ENCODE assay signal across 24 cellular contexts in the genomic region with DNA sequence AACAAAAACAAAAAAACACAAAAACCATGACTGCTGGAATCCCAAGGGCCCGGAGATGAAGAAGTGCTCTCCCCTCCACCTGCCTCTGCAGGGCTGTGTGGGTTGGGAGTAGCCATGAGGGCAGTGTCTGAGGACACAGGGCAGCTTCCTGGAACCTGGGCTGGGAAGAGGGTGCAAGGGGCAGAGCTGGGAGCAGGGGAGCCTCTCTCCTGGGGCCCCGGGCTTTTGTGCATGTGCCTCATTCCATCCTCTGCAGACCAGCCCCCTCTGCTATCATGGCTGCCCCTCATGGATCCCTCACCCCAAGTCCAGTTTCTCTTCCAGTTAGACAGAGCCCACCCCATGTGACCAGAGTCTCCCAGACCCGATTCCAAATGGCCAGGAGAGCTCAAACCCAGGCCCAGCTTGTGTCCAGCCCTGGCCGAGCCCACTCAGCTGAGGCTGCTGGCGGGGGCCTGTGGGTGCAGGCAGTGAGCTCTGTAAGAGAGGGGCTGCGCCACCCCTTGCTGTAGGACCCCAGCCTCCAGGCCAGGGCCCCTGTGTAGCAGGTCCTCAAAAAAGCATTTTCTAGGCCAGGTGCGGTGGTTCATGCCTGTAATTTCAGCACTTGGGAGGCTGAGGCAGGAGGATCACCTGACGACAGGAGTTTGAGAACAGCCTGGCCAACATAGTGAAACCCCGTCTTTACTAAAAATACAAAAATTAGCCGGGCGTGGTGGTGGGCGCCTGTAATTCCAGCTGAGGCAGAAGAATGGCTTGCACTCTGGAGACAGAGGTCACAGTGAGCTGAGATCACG. TPM values are rescaled to one million over a fixed set of nuclear protein-coding genes. Genes with fewer than 3 reads are reported as not detected.
A peak's percentile ranks its signal among the peaks of the same experiment; 100 is the strongest.
DNase-seq lines count a peak whose midpoint lies in the region; ATAC-seq and TF ChIP-seq lines count a peak whose summit lies in the region.
"Had no signal": no experiment of that assay in that cellular context is flagged by ENCODE, and none has a peak within 500 bp of the region (broad histone marks: within the 10 kb centered on the region; RNA-seq: fewer than 3 reads in every experiment).

No MANE protein-coding gene starts in this region.

- no peak overlapping the region for H2BK5ac ChIP-seq in mesendoderm (ENCODE audit: low read length)

- H3K79me2 ChIP-seq in mesendoderm (ENCODE audit: control insufficient read depth, insufficient read depth, low read length) = no peaks in the 10 kb centered on the region

- H3K4me3 ChIP-seq in mesendoderm (ENCODE audit: low read length) = no peak overlapping the region
- H3K4me3 ChIP-seq in spleen = no peak overlapping the region
- H3K4me3 ChIP-seq: right lobe of liver, transverse colon had no signal

- H3K27ac ChIP-seq in mesendoderm (ENCODE audit: low read depth, low read length) = no peak overlapping the region
- H3K27ac ChIP-seq in spleen = no peak overlapping the region
- H3K27ac ChIP-seq: right lobe of liver, transverse colon had no signal

- H3K79me1 ChIP-seq in mesendoderm (ENCODE audit: low read length) = no peaks in the 10 kb centered on the region

- no peak overlapping the region for H3K23ac ChIP-seq in mesendoderm (ENCODE audit: low read length)

- intact Hi-C loops in spleen (cut with DNase I; ENCODE audit: low total_unique reads) = loop anchor here (10.0 kb wide), 1 partner anchor 269 kb away; no protein-coding TSS in a partner anchor
- intact Hi-C loops in activated T-helper 1 cell treated with anti-CD3 and anti-CD28 coated beads, Interleukin-12 subunit alpha, Interleukin-12 subunit beta, Interleukin-2, Interleukin-4 antibody, amounts not matched to agents 30 ng/mL and 10 ng/mL and 1 ng/mL, durations not matched to agents 14 hours and 24 hours and 36 hours (cut with micrococcal nuclease) = no loop called here

- H3K9me3 ChIP-seq in spleen = no peaks in the 10 kb centered on the region
- H3K9me3 ChIP-seq: right lobe of liver, transverse colon had no signal

- no peak overlapping the region for H3K18ac ChIP-seq in mesendoderm (ENCODE audit: low read length)

- TF ChIP-seq CTCF in glutamatergic neuron (IDR thresholded peaks at IDR 0.05; ENCODE audit: partially characterized antibody, unreplicated experiment) (no peak), spleen (IDR thresholded peaks at IDR 0.05 in 8 of 11, conservative IDR thresholded peaks at IDR 0.05 in 3 of 11) (no peak)

- H3K9ac ChIP-seq in mesendoderm (ENCODE audit: low read length) = no peak overlapping the region

- peak overlapping the region; percentile 51 for H2AK5ac ChIP-seq in mesendoderm (ENCODE audit: low read length)

- no peak for TF ChIP-seq POLR2A in spleen (IDR thresholded peaks at IDR 0.05)

- H3K36me3 ChIP-seq in mesendoderm (ENCODE audit: control insufficient read depth, insufficient read depth, low read length) (no peaks in the 10 kb centered on the region), spleen (no peaks in the 10 kb centered on the region)
- H3K36me3 ChIP-seq: right lobe of liver, transverse colon had no signal

- peak overlapping the region; percentile 10 for H3K56ac ChIP-seq in mesendoderm (ENCODE audit: low read length)

- no peak for ATAC-seq in activated naive CD4-positive, alpha-beta T cell treated with anti-CD3 and anti-CD28 coated beads, Interleukin-2, amount 50 U/mL, for 72 hours
- no peak for ATAC-seq in GM18867 (IDR thresholded peaks at IDR 0.05; ENCODE audit: unreplicated experiment)
- ATAC-seq in HG03196 (IDR thresholded peaks at IDR 0.05; ENCODE audit: unreplicated experiment) = no peak
- ATAC-seq: SK-N-SH treated with all-trans-retinoic acid at 6 μM for 48 hours had no signal

- no peaks in the 10 kb centered on the region for H3K36me3 Mint-ChIP-seq in activated naive CD4-positive, alpha-beta T cell treated with anti-CD3 and anti-CD28 coated beads, Interleukin-2, amount 50 U/mL, for 72 hours
- H3K36me3 Mint-ChIP-seq in glutamatergic neuron (ENCODE audit: unreplicated experiment) = no peaks in the 10 kb centered on the region
- no peaks in the 10 kb centered on the region for H3K36me3 Mint-ChIP-seq in activated T-helper 1 cell treated with anti-CD3 and anti-CD28 coated beads, Interleukin-12 subunit alpha, Interleukin-12 subunit beta, Interleukin-2, Interleukin-4 antibody, amounts not matched to agents 30 ng/mL and 10 ng/mL and 1 ng/mL, durations not matched to agents 14 hours and 24 hours and 36 hours (ENCODE audit: low read depth)
- H3K36me3 Mint-ChIP-seq: activated naive CD4-positive, alpha-beta T cell treated with anti-CD3 and anti-CD28 coated beads, Interleukin-2, amount 10 ng/mL, durations not matched to agents 7 days and 5 days had no signal

- no peaks in the 10 kb centered on the region for H3K27me3 ChIP-seq in mesendoderm (ENCODE audit: insufficient read depth, low read length, poor library complexity)
- H3K27me3 ChIP-seq in spleen (replicated peaks in 1 of 7) = no peaks in the 10 kb centered on the region
- H3K27me3 ChIP-seq: right lobe of liver, transverse colon had no signal

- WGBS in mesendoderm (ENCODE audit: extremely low coverage, insufficient coverage, low lambda C conversion rate) = no CpG with 5 or more reads among the region's 13 CpGs
- 84 to 95% (median 93%) methylated on average over 11 to 13 of the region's 13 CpGs for WGBS in spleen, 5 donors

- no peak overlapping the region for H2BK120ac ChIP-seq in mesendoderm (ENCODE audit: low read depth, low read length)

- no peaks in the 10 kb centered on the region for H3K9me3 Mint-ChIP-seq in activated naive CD4-positive, alpha-beta T cell treated with anti-CD3 and anti-CD28 coated beads, Interleukin-2, amount 50 U/mL, for 72 hours
- peaks cover 5% of the 10 kb centered on the region for H3K9me3 Mint-ChIP-seq in glutamatergic neuron (ENCODE audit: unreplicated experiment)
- H3K9me3 Mint-ChIP-seq in activated T-helper 1 cell treated with anti-CD3 and anti-CD28 coated beads, Interleukin-12 subunit alpha, Interleukin-12 subunit beta, Interleukin-2, Interleukin-4 antibody, amounts not matched to agents 30 ng/mL and 10 ng/mL and 1 ng/mL, durations not matched to agents 14 hours and 24 hours and 36 hours = no peaks in the 10 kb centered on the region
- H3K9me3 Mint-ChIP-seq: activated naive CD4-positive, alpha-beta T cell treated with anti-CD3 and anti-CD28 coated beads, Interleukin-2, amount 10 ng/mL, durations not matched to agents 7 days and 5 days had no signal

- peak overlapping the region; percentile 57 for H3K4me3 Mint-ChIP-seq in glutamatergic neuron (ENCODE audit: unreplicated experiment)
- no peak overlapping the region for H3K4me3 Mint-ChIP-seq in activated T-helper 1 cell treated with anti-CD3 and anti-CD28 coated beads, Interleukin-12 subunit alpha, Interleukin-12 subunit beta, Interleukin-2, Interleukin-4 antibody, amounts not matched to agents 30 ng/mL and 10 ng/mL and 1 ng/mL, durations not matched to agents 14 hours and 24 hours and 36 hours
- H3K4me3 Mint-ChIP-seq: activated naive CD4-positive, alpha-beta T cell treated with anti-CD3 and anti-CD28 coated beads, Interleukin-2, amount 10 ng/mL, durations not matched to agents 7 days and 5 days had no signal

- DNase-seq in activated naive CD4-positive, alpha-beta T cell treated with anti-CD3 and anti-CD28 coated beads, Interleukin-2, amount 50 U/mL, for 16 hours = peak; percentile 5
- no peak for DNase-seq in activated naive CD4-positive, alpha-beta T cell treated with anti-CD3 and anti-CD28 coated beads, Interleukin-2, amount 50 U/mL, for 72 hours (ENCODE audit: low spot score in 2 of 2)
- no peak for DNase-seq in glutamatergic neuron
- no peak for DNase-seq in mesendoderm
- DNase-seq in spleen = peak; percentile 54
- no peak for DNase-seq in activated T-helper 1 cell treated with anti-CD3 and anti-CD28 coated beads, Interleukin-12 subunit alpha, Interleukin-12 subunit beta, Interleukin-2, Interleukin-4 antibody, amounts not matched to agents 30 ng/mL and 10 ng/mL and 1 ng/mL, durations not matched to agents 14 hours and 24 hours and 36 hours (ENCODE audit: low spot score)
- DNase-seq: 8988T; activated CD4-positive, alpha-beta T cell treated with anti-CD3 and anti-CD28 coated beads for 48 hours; activated naive CD4-positive, alpha-beta T cell treated with anti-CD3 and anti-CD28 coated beads, Interleukin-2, amount 10 ng/mL, durations not matched to agents 7 days and 5 days; activated T-cell treated with anti-CD3 and anti-CD28 coated beads, Interleukin-2, amount 50 U/mL, for 48 hours; central memory CD4-positive, alpha-beta T cell; dermis blood vessel endothelial cell; GF-D8; HCEC 1CT; kidney glomerular epithelial cell; NCI-H2081; NCI-H345; NCI-H774; T-helper 2 cell; transverse colon had no signal

- H3K4me1 ChIP-seq in mesendoderm (ENCODE audit: control insufficient read depth, low read depth, low read length) (peaks cover 10% of the 10 kb centered on the region), spleen (peaks cover 0 to 7% (median 4%) of the 10 kb centered on the region in 6 donors)
- H3K4me1 ChIP-seq: right lobe of liver had no signal

- H3K4ac ChIP-seq in mesendoderm (ENCODE audit: low read depth, low read length) = no peak overlapping the region

- H3K4me1 Mint-ChIP-seq in glutamatergic neuron (ENCODE audit: low read depth, unreplicated experiment) = peaks cover 15% of the 10 kb centered on the region
- H3K4me1 Mint-ChIP-seq in activated T-helper 1 cell treated with anti-CD3 and anti-CD28 coated beads, Interleukin-12 subunit alpha, Interleukin-12 subunit beta, Interleukin-2, Interleukin-4 antibody, amounts not matched to agents 30 ng/mL and 10 ng/mL and 1 ng/mL, durations not matched to agents 14 hours and 24 hours and 36 hours (ENCODE audit: low read depth) = peaks cover 4% of the 10 kb centered on the region

- H2BK15ac ChIP-seq in mesendoderm (replicated peaks; ENCODE audit: low read depth) = no peak overlapping the region

- no peak overlapping the region for H3K4me2 ChIP-seq in mesendoderm (ENCODE audit: low read length)

- peaks cover 7% of the 10 kb centered on the region for H3K27me3 Mint-ChIP-seq in glutamatergic neuron (ENCODE audit: unreplicated experiment)
- peaks cover 4% of the 10 kb centered on the region for H3K27me3 Mint-ChIP-seq in activated T-helper 1 cell treated with anti-CD3 and anti-CD28 coated beads, Interleukin-12 subunit alpha, Interleukin-12 subunit beta, Interleukin-2, Interleukin-4 antibody, amounts not matched to agents 30 ng/mL and 10 ng/mL and 1 ng/mL, durations not matched to agents 14 hours and 24 hours and 36 hours (ENCODE audit: insufficient read depth)

- no peak overlapping the region for H4K5ac ChIP-seq in mesendoderm (ENCODE audit: low read length)

- H4K8ac ChIP-seq in mesendoderm (ENCODE audit: low read depth, low read length) = no peak overlapping the region

- no peak overlapping the region for H3K27ac Mint-ChIP-seq in activated naive CD4-positive, alpha-beta T cell treated with anti-CD3 and anti-CD28 coated beads, Interleukin-2, amount 50 U/mL, for 72 hours
- H3K27ac Mint-ChIP-seq in glutamatergic neuron (ENCODE audit: unreplicated experiment) = peak overlapping the region; percentile 60
- no peak overlapping the region for H3K27ac Mint-ChIP-seq in activated T-helper 1 cell treated with anti-CD3 and anti-CD28 coated beads, Interleukin-12 subunit alpha, Interleukin-12 subunit beta, Interleukin-2, Interleukin-4 antibody, amounts not matched to agents 30 ng/mL and 10 ng/mL and 1 ng/mL, durations not matched to agents 14 hours and 24 hours and 36 hours
- H3K27ac Mint-ChIP-seq: activated naive CD4-positive, alpha-beta T cell treated with anti-CD3 and anti-CD28 coated beads, Interleukin-2, amount 10 ng/mL, durations not matched to agents 7 days and 5 days had no signal

RNA-seq across cellular contexts. Expression of gene PLPP7, which starts 44.4 kb away (rescaled TPM):
- under 1 TPM; 0.14 to 0.37 TPM for total RNA-seq in activated naive CD4-positive, alpha-beta T cell treated with anti-CD3 and anti-CD28 coated beads, Interleukin-2, amount 50 U/mL, for 72 hours
- total RNA-seq in glutamatergic neuron (ENCODE audit: unreplicated experiment) = 17.3 TPM
- polyA plus RNA-seq in mesendoderm (2013, experiment 1 of 2) = 0.56 TPM
- polyA plus RNA-seq in mesendoderm (2013, experiment 2 of 2) = 0.62 TPM
- total RNA-seq in spleen = 1 to 10 TPM; 2.3 to 3.8 (median 3.1) TPM
- 1 to 10 TPM; 1.1 to 2.1 (median 1.3) TPM for polyA plus RNA-seq in spleen
- 0.10 TPM in 1 of 2 replicates, not detected in the other for total RNA-seq in activated T-helper 1 cell treated with anti-CD3 and anti-CD28 coated beads, Interleukin-12 subunit alpha, Interleukin-12 subunit beta, Interleukin-2, Interleukin-4 antibody, amounts not matched to agents 30 ng/mL and 10 ng/mL and 1 ng/mL, durations not matched to agents 14 hours and 24 hours and 36 hours

RNA-seq across cellular contexts. Expression of gene FAM78A, which starts 57.7 kb away (rescaled TPM):
- 10 to 100 TPM; 23.0 to 45.7 TPM for total RNA-seq in activated naive CD4-positive, alpha-beta T cell treated with anti-CD3 and anti-CD28 coated beads, Interleukin-2, amount 50 U/mL, for 72 hours
- total RNA-seq in glutamatergic neuron (ENCODE audit: unreplicated experiment) (14.9 TPM), spleen (10 to 100 TPM; 23.3 to 40.3 (median 32.3) TPM)
- polyA plus RNA-seq in mesendoderm (2013, experiment 1 of 2) = 0.32 TPM
- polyA plus RNA-seq in mesendoderm (2013, experiment 2 of 2) = 0.28 TPM
- 10 to 100 TPM; 17.0 to 26.1 (median 17.4) TPM for polyA plus RNA-seq in spleen
- 52.8 and 54.3 TPM in 2 replicates for total RNA-seq in activated T-helper 1 cell treated with anti-CD3 and anti-CD28 coated beads, Interleukin-12 subunit alpha, Interleukin-12 subunit beta, Interleukin-2, Interleukin-4 antibody, amounts not matched to agents 30 ng/mL and 10 ng/mL and 1 ng/mL, durations not matched to agents 14 hours and 24 hours and 36 hours

RNA-seq across cellular contexts. Expression of gene PRRC2B, which starts 59.9 kb away (rescaled TPM):
- 100 to 1,000 TPM; 138 to 160 TPM for total RNA-seq in activated naive CD4-positive, alpha-beta T cell treated with anti-CD3 and anti-CD28 coated beads, Interleukin-2, amount 50 U/mL, for 72 hours
- 489 TPM for total RNA-seq in glutamatergic neuron (ENCODE audit: unreplicated experiment)
- 62.7 TPM for polyA plus RNA-seq in mesendoderm (2013, experiment 1 of 2)
- 70.0 TPM for polyA plus RNA-seq in mesendoderm (2013, experiment 2 of 2)
- total RNA-seq in spleen = 100 to 1,000 TPM; 136 to 235 (median 186) TPM
- 10 to 100 TPM; 23.3 to 63.1 (median 31.4) TPM for polyA plus RNA-seq in spleen
- total RNA-seq in activated T-helper 1 cell treated with anti-CD3 and anti-CD28 coated beads, Interleukin-12 subunit alpha, Interleukin-12 subunit beta, Interleukin-2, Interleukin-4 antibody, amounts not matched to agents 30 ng/mL and 10 ng/mL and 1 ng/mL, durations not matched to agents 14 hours and 24 hours and 36 hours = 103 and 108 TPM in 2 replicates

Comparison
In these comparisons a context has a peak if more than half of its experiments do, and no peak if none do; other contexts are left out.
1. DNase-seq: peak in activated naive CD4-positive, alpha-beta T cell treated with anti-CD3 and anti-CD28 coated beads, Interleukin-2, amount 50 U/mL, for 16 hours (single experiment) and spleen (single experiment); none in activated naive CD4-positive, alpha-beta T cell treated with anti-CD3 and anti-CD28 coated beads, Interleukin-2, amount 50 U/mL, for 72 hours (0 of 2), glutamatergic neuron (single experiment), mesendoderm (single experiment) and activated T-helper 1 cell treated with anti-CD3 and anti-CD28 coated beads, Interleukin-12 subunit alpha, Interleukin-12 subunit beta, Interleukin-2, Interleukin-4 antibody, amounts not matched to agents 30 ng/mL and 10 ng/mL and 1 ng/mL, durations not matched to agents 14 hours and 24 hours and 36 hours (single experiment).